ENCODE assay signal across 29 cellular contexts in the genomic region with DNA sequence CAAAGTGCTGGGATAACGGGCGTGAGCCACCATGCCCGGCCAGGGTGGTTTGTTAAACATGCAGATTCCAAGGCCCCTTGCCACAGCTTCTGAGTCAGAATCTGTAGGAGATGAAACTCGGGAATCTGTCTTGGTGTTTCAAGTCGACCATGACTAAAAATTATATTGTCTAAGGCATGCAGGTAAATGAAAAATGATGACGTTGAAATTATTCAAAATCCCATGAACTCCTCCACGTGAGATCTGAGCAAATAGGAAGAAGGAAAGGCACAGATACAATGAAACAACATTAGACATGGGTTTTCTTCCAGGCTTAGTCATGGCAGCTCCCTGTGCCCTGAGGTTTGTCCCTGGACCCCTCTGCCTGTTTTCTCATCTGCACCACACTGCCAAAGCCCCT.
"Had no signal": no experiment of that assay in that cellular context is flagged by ENCODE, and none has a peak within 500 bp of the region (broad histone marks: within the 10 kb centered on the region; RNA-seq: fewer than 3 reads in every experiment).

No MANE protein-coding gene starts in this region.

- ATAC-seq: natural killer cell; psoas muscle; right cardiac atrium; sciatic nerve; stimulated activated memory B cell treated with anti-CD40 and anti-IgM and Interleukin-4, amounts not matched to agents 10 μg/mL and 1 μg/mL and 100 μg/mL, for 72 hours; stimulated activated naive CD8-positive, alpha-beta T cell treated with anti-CD3 and anti-CD28 coated beads, Interleukin-15, Interleukin-2, amounts not matched to agents 100 U/mL and 50 U/mL, for 24 hours had no signal

- H3K4me3 Mint-ChIP-seq: natural killer cell; nephron; neural progenitor cell; stimulated activated memory B cell treated with anti-CD40 and anti-IgM and Interleukin-4, amounts not matched to agents 10 μg/mL and 1 μg/mL and 100 μg/mL, for 72 hours had no signal

- H3K27ac ChIP-seq: neural progenitor cell, ovary, parathyroid adenoma, psoas muscle, skin epidermis, spleen, stomach, thoracic aorta, thyroid gland, tibial nerve, upper lobe of left lung, vagina had no signal

- H3K4me1 Mint-ChIP-seq: natural killer cell; nephron; stimulated activated memory B cell treated with anti-CD40 and anti-IgM and Interleukin-4, amounts not matched to agents 10 μg/mL and 1 μg/mL and 100 μg/mL, for 72 hours had no signal

- H3K27me3 Mint-ChIP-seq: progenitor cell of endocrine pancreas; stimulated activated memory B cell treated with anti-CD40 and anti-IgM and Interleukin-4, amounts not matched to agents 10 μg/mL and 1 μg/mL and 100 μg/mL, for 72 hours had no signal

- FAIRE-seq: urothelium cell line had no signal

- H3K4me2 ChIP-seq: neural progenitor cell, smooth muscle cell had no signal

- H3K4me1 ChIP-seq: neural progenitor cell, parathyroid adenoma, psoas muscle, spleen, stomach, thyroid gland, tibial nerve, upper lobe of left lung, vagina had no signal

- H3K36me3 ChIP-seq: neural progenitor cell, ovary, spleen, stomach, thoracic aorta, thyroid gland, tibial nerve, upper lobe of left lung, vagina had no signal

- H3K79me2 ChIP-seq: parathyroid adenoma had no signal

- H3K9me3 ChIP-seq: ovary, psoas muscle, thyroid gland, vagina had no signal

- H3K4me3 ChIP-seq: neural progenitor cell, ovary, psoas muscle, skin epidermis, smooth muscle cell, spleen, stomach, thoracic aorta, thyroid gland, tibial nerve, upper lobe of left lung, vagina had no signal

- H3K27ac Mint-ChIP-seq: natural killer cell; neural progenitor cell; progenitor cell of endocrine pancreas; stimulated activated memory B cell treated with anti-CD40 and anti-IgM and Interleukin-4, amounts not matched to agents 10 μg/mL and 1 μg/mL and 100 μg/mL, for 72 hours had no signal

- DNase-seq: natural killer cell; occipital lobe; ovary; psoas muscle; right cardiac atrium; spleen; stimulated activated CD4-positive, alpha-beta T cell treated with anti-CD3 and anti-CD28 coated beads, Interleukin-12 subunit alpha, Interleukin-12 subunit beta, amount 100 ng/mL, for 4 hours; stimulated activated CD4-positive, alpha-beta T cell treated with anti-CD3 and anti-CD28 coated beads, Interleukin-1b, Interleukin-23, amount 100 ng/mL, for 48 hours; stimulated activated CD4-positive, alpha-beta T cell treated with anti-CD3 and anti-CD28 coated beads, Interleukin-4, amount 100 ng/mL, for 1 hour; stimulated activated CD4-positive, alpha-beta T cell treated with anti-CD3 and anti-CD28 coated beads, Interleukin-4, amount 100 ng/mL, for 4 hours; stimulated activated CD8-positive, alpha-beta memory T cell treated with anti-CD3 and anti-CD28 coated beads, Interleukin-4, amount 100 ng/mL, for 48 hours; stimulated activated naive CD4-positive, alpha-beta T cell; stimulated activated naive CD8-positive, alpha-beta T cell treated with anti-CD3 and anti-CD28 coated beads, Interleukin-15, Interleukin-2, amounts not matched to agents 100 U/mL and 50 U/mL, for 24 hours; stomach; thyroid gland; trophoblast cell; upper lobe of left lung had no signal

- H3K9me3 Mint-ChIP-seq: natural killer cell, neural progenitor cell had no signal

- H2AFZ ChIP-seq: neural progenitor cell, parathyroid adenoma had no signal

- H3K9ac ChIP-seq: neural progenitor cell, parathyroid adenoma had no signal

- H3K27me3 ChIP-seq: neural progenitor cell, ovary, spleen, stomach, thyroid gland, tibial nerve, upper lobe of left lung, vagina had no signal
